ENCODE assay signal across 10 cellular contexts in genomic region chr16:27174798-27175197, GRCh38. TPM values are rescaled to one million over a fixed set of nuclear protein-coding genes. Genes with fewer than 3 reads are reported as not detected.
DNase-seq lines count a peak whose midpoint lies in the region; ATAC-seq and TF ChIP-seq lines count a peak whose summit lies in the region.
"Had no signal": no experiment of that assay in that cellular context is flagged by ENCODE, and none has a peak within 500 bp of the region (broad histone marks: within the 10 kb centered on the region; RNA-seq: fewer than 3 reads in every experiment).

No MANE protein-coding gene starts in this region.

- H3K4me3 ChIP-seq in fibroblast of villous mesenchyme (ENCODE audit: low read depth, low read length): no peak overlapping the region
- H3K4me3 ChIP-seq: left lung, spleen had no signal

- CTCF ChIA-PET in RWPE1 (lab: Yijun Ruan, JAX): no interaction called here

- H3K27ac ChIP-seq in RWPE1: no peak overlapping the region
- H3K27ac ChIP-seq: left lung had no signal

- TF ChIP-seq CTCF in RWPE1 (conservative IDR thresholded peaks at IDR 0.05; ENCODE audit: low read depth): no peak
- TF ChIP-seq CTCF in fibroblast of villous mesenchyme (IDR thresholded peaks at IDR 0.05; ENCODE audit: insufficient read depth, low read depth, low read length): no peak

- POLR2A ChIA-PET in RWPE1 (lab: Yijun Ruan, JAX; ENCODE audit: low non-redundant PET): no interaction called here

- no peak for ATAC-seq in GM21529 (IDR thresholded peaks at IDR 0.05; ENCODE audit: unreplicated experiment)
- no peak for ATAC-seq in HG02763 (IDR thresholded peaks at IDR 0.05; ENCODE audit: unreplicated experiment)
- ATAC-seq in HG02840 (IDR thresholded peaks at IDR 0.05; ENCODE audit: low FRiP score, unreplicated experiment): no peak
- ATAC-seq: left lung had no signal

- DNase-seq in AG08396 (ENCODE audit: low spot score) (peak; percentile 29), ELR (ENCODE audit: low read depth) (peak; percentile 80), RWPE1 (ENCODE audit: low spot score) (peak; percentile 72), fibroblast of villous mesenchyme (ENCODE audit: low read depth) (peak; percentile 45), NCI-H446 (lab: John Stamatoyannopoulos, UW) (no peak)
- DNase-seq: left lung had no signal

RNA-seq across cellular contexts. Expression of gene KDM8, which starts 28.5 kb away (rescaled TPM):
- total RNA-seq in fibroblast of villous mesenchyme: 3.2 and 3.9 TPM in 2 replicates

Comparison
In these comparisons a context has a peak if more than half of its experiments do, and no peak if none do; other contexts are left out.
1. DNase-seq: peak in AG08396 (single experiment), ELR (single experiment), RWPE1 (single experiment) and fibroblast of villous mesenchyme (single experiment); none in NCI-H446 (0 of 2).